In the genomic region with DNA sequence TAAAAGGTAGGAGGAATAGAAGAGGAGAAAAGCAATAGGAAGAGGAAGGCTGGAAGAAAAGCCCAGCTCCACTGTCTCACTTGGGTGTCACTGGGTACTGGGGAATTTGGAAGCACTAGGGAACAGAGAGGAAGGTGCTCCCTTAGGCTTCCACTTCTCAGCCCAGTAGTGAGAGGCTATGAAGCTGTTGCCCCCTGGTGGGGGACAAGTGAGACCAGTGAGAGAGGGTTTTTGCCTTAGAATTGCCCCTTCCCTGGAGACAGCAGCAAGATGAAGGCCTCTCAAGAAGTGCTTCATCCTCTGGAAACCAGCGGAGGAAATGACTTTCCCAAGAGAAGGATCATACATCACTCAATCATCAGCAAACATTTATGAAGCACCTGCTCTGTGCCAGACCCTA, we compare ENCODE assay signal across 22 cellular contexts. TPM values are rescaled to one million over a fixed set of nuclear protein-coding genes. Genes with fewer than 3 reads are reported as not detected.
A peak's percentile ranks its signal among the peaks of the same experiment; 100 is the strongest.
DNase-seq lines count a peak whose midpoint lies in the region; ATAC-seq, FAIRE-seq and TF ChIP-seq lines count a peak whose summit lies in the region.
"Had no signal": no experiment of that assay in that cellular context is flagged by ENCODE, and none has a peak within 500 bp of the region (broad histone marks: within the 10 kb centered on the region; RNA-seq: fewer than 3 reads in every experiment).

No MANE protein-coding gene starts in this region.

- no TSS peak for BruUV-seq in OCI-LY7 (replicated peaks; lab: Mats Ljungman, UMichigan)

- intact Hi-C loops in OCI-LY7 (cut with micrococcal nuclease; ENCODE audit: unreplicated experiment): no loop called here

- POLR2A ChIA-PET in OCI-LY7 (lab: Charles Lee): no interaction called here
- POLR2A ChIA-PET in activated CD4-positive, alpha-beta memory T cell treated with anti-CD3 and anti-CD28 coated beads, Interleukin-2, amount 10 ng/mL, durations not matched to agents 7 days and 5 days (lab: Charles Lee): no interaction called here

- no peak overlapping the region for H3K4me3 ChIP-seq in BE2C (ENCODE audit: low read depth, low read length)
- no peak overlapping the region for H3K4me3 ChIP-seq in GM23338
- H3K4me3 ChIP-seq in OCI-LY7 (ENCODE audit: low read depth, low read length, poor library complexity, severe bottlenecking): no peak overlapping the region
- H3K4me3 ChIP-seq in epithelial cell of proximal tubule (ENCODE audit: low read depth, low read length): no peak overlapping the region
- H3K4me3 ChIP-seq: colonic mucosa, lung, skin epidermis had no signal

- TF ChIP-seq CTCF in BE2C (IDR thresholded peaks at IDR 0.05; ENCODE audit: low read depth, low read length): peak; percentile 46
- peak; percentile 64 to 76 for TF ChIP-seq CTCF in GM23338 (conservative IDR thresholded peaks at IDR 0.05; ENCODE audit: low read depth in 2 of 2)
- peak; percentile 44 for TF ChIP-seq CTCF in OCI-LY7 (conservative IDR thresholded peaks at IDR 0.05; ENCODE audit: low read length)
- peak; percentile 14 for TF ChIP-seq CTCF in epithelial cell of proximal tubule (conservative IDR thresholded peaks at IDR 0.05; ENCODE audit: low read depth, low read length)

- DNase-seq in BE2C (peak; percentile 20), GM23338 (ENCODE audit: low spot score) (peak; percentile 81), OCI-LY7 (ENCODE audit: low spot score) (peak; percentile 22), epithelial cell of proximal tubule (ENCODE audit: low read depth) (no peak), GM12891 (ENCODE audit: insufficient read length, low spot score) (no peak), COR-L47 (lab: John Stamatoyannopoulos, UW) (no peak)
- DNase-seq in activated CD4-positive, alpha-beta memory T cell treated with anti-CD3 and anti-CD28 coated beads, Interleukin-2, amount 10 ng/mL, durations not matched to agents 7 days and 5 days: no peak
- DNase-seq: activated CD4-positive, alpha-beta T cell treated with anti-CD3 and anti-CD28 coated beads, Interleukin-2, amount 50 U/mL, for 4 hours; activated naive CD4-positive, alpha-beta T cell treated with anti-CD3 and anti-CD28 coated beads for 36 hours; colonic mucosa; glutamatergic neuron; naive thymus-derived CD4-positive, alpha-beta T cell; NCI-H2081; NCI-H526 treated with DMSO at 0.1 percent for 48 hours had no signal

- H4K20me1 ChIP-seq in GM23338 (replicated peaks; ENCODE audit: insufficient read depth) (peaks cover 3% of the 10 kb centered on the region; the same call in 1 of the 2 replicates), OCI-LY7 (ENCODE audit: insufficient read depth, low read length) (no peaks in the 10 kb centered on the region)

- H3K27me3 ChIP-seq in BE2C (no peaks in the 10 kb centered on the region), GM23338 (ENCODE audit: insufficient read depth) (no peaks in the 10 kb centered on the region)
- H3K27me3 ChIP-seq: colonic mucosa had no signal

- TF ChIP-seq POLR2A in GM12891 (IDR thresholded peaks at IDR 0.05; ENCODE audit: low read depth, low read length): no peak

- H3K4me1 Mint-ChIP-seq in GM23338: peaks cover 11% of the 10 kb centered on the region
- peaks cover 20% of the 10 kb centered on the region for H3K4me1 Mint-ChIP-seq in activated CD4-positive, alpha-beta memory T cell treated with anti-CD3 and anti-CD28 coated beads, Interleukin-2, amount 10 ng/mL, durations not matched to agents 7 days and 5 days

- H3K27me3 Mint-ChIP-seq in GM23338 (ENCODE audit: insufficient read depth, low read depth, poor library complexity): peaks cover 17% of the 10 kb centered on the region
- H3K27me3 Mint-ChIP-seq in activated CD4-positive, alpha-beta memory T cell treated with anti-CD3 and anti-CD28 coated beads, Interleukin-2, amount 10 ng/mL, durations not matched to agents 7 days and 5 days: no peaks in the 10 kb centered on the region

- H3K36me3 ChIP-seq in BE2C (peaks cover 13% of the 10 kb centered on the region), GM23338 (ENCODE audit: insufficient read depth) (peaks cover 17% of the 10 kb centered on the region), OCI-LY7 (ENCODE audit: insufficient read depth, low read length) (peaks cover 5% of the 10 kb centered on the region; the same call in 1 of the 2 replicates)
- H3K36me3 ChIP-seq: colonic mucosa had no signal

- no peak overlapping the region; the same call in 2 of the 3 replicates for H3K4me3 Mint-ChIP-seq in GM23338
- no peak overlapping the region for H3K4me3 Mint-ChIP-seq in activated CD4-positive, alpha-beta memory T cell treated with anti-CD3 and anti-CD28 coated beads, Interleukin-2, amount 10 ng/mL, durations not matched to agents 7 days and 5 days
- H3K4me3 Mint-ChIP-seq: activated naive CD4-positive, alpha-beta T cell treated with anti-CD3 and anti-CD28 coated beads for 36 hours had no signal

- H3K36me3 Mint-ChIP-seq in GM23338 (ENCODE audit: low read depth): peaks cover 84% of the 10 kb centered on the region
- H3K36me3 Mint-ChIP-seq in activated CD4-positive, alpha-beta memory T cell treated with anti-CD3 and anti-CD28 coated beads, Interleukin-2, amount 10 ng/mL, durations not matched to agents 7 days and 5 days (ENCODE audit: low read depth): peaks cover 60% of the 10 kb centered on the region

- ATAC-seq in GM23338 (0 out of 3 replicates have a peak, but pooled peaks have one; percentile 1), HG03521 (IDR thresholded peaks at IDR 0.05; ENCODE audit: unreplicated experiment) (no peak)
- ATAC-seq: naive thymus-derived CD4-positive, alpha-beta T cell had no signal

- H3K9me2 ChIP-seq in GM23338 (ENCODE audit: insufficient read depth) (peaks cover 2% of the 10 kb centered on the region; the same call in 1 of the 2 replicates), OCI-LY7 (ENCODE audit: insufficient read depth, low read length) (no peaks in the 10 kb centered on the region)

- peaks cover 84% of the 10 kb centered on the region for H3K9me3 Mint-ChIP-seq in GM23338
- H3K9me3 Mint-ChIP-seq in activated CD4-positive, alpha-beta memory T cell treated with anti-CD3 and anti-CD28 coated beads, Interleukin-2, amount 10 ng/mL, durations not matched to agents 7 days and 5 days: peaks cover 57% of the 10 kb centered on the region

- H3K79me2 ChIP-seq in GM23338 (replicated peaks; ENCODE audit: insufficient read depth) (peaks cover 33% of the 10 kb centered on the region), OCI-LY7 (ENCODE audit: insufficient read depth, low read depth, low read length) (no peaks in the 10 kb centered on the region)

- H3K4me2 ChIP-seq in GM23338 (no peak overlapping the region), OCI-LY7 (ENCODE audit: low read length) (no peak overlapping the region)

- FAIRE-seq in GM12891 (lab: Jason Lieb, UNC): no peak
- FAIRE-seq: astrocyte, H54, RCC 7860 had no signal

- H3F3A ChIP-seq in GM23338 (replicated peaks; ENCODE audit: low read depth): peaks cover 15% of the 10 kb centered on the region

- H3K9me3 ChIP-seq in BE2C (no peaks in the 10 kb centered on the region), OCI-LY7 (ENCODE audit: low read length) (peaks cover 7% of the 10 kb centered on the region; the same call in 1 of the 2 replicates)

- H3K27ac Mint-ChIP-seq in GM23338: no peak overlapping the region
- H3K27ac Mint-ChIP-seq in activated CD4-positive, alpha-beta memory T cell treated with anti-CD3 and anti-CD28 coated beads, Interleukin-2, amount 10 ng/mL, durations not matched to agents 7 days and 5 days: no peak overlapping the region
- H3K27ac Mint-ChIP-seq: activated naive CD4-positive, alpha-beta T cell treated with anti-CD3 and anti-CD28 coated beads for 36 hours had no signal

- CTCF ChIA-PET in OCI-LY7 (lab: Charles Lee; ENCODE audit: unreplicated experiment): interaction anchor here (0.7 kb wide), 1 partner anchor 874 kb away, joined by 3 read pairs; no protein-coding TSS in a partner anchor
- CTCF ChIA-PET in activated CD4-positive, alpha-beta memory T cell treated with anti-CD3 and anti-CD28 coated beads, Interleukin-2, amount 10 ng/mL, durations not matched to agents 7 days and 5 days (lab: Charles Lee): no interaction called here

- H2AFZ ChIP-seq in GM23338: no peak overlapping the region
- H2AFZ ChIP-seq in OCI-LY7 (ENCODE audit: low read length): no peak overlapping the region

- H3K27ac ChIP-seq in GM23338 (ENCODE audit: low read depth): no peak overlapping the region
- no peak overlapping the region for H3K27ac ChIP-seq in OCI-LY7 (ENCODE audit: low read depth, low read length, poor library complexity, severe bottlenecking)
- H3K27ac ChIP-seq: colonic mucosa, skin epidermis had no signal

- H3K4me1 ChIP-seq in BE2C (no peaks in the 10 kb centered on the region), GM23338 (ENCODE audit: insufficient read depth) (peaks cover 5% of the 10 kb centered on the region; the same call in 1 of the 2 replicates), OCI-LY7 (ENCODE audit: insufficient read depth, low read length, poor library complexity, severe bottlenecking) (peaks cover 7% of the 10 kb centered on the region)
- H3K4me1 ChIP-seq: colonic mucosa had no signal

RNA-seq across cellular contexts. Expression of a gene that starts 4.7 kb away (rescaled TPM):
- polyA plus RNA-seq in BE2C (2012; ENCODE audit: insufficient read depth, insufficient read length, low read depth): 8.2 TPM
- 54.4 and 55.6 TPM in 2 replicates for total RNA-seq in GM23338 (2014; rRNA removed; shearing (Covaris generic))
- polyA plus RNA-seq in GM23338 (2016; fragmentation: Nextera tagmentation; extraction: Ambion mirVana): 11.4 and 13.6 TPM in 2 replicates
- 1.3 and 2.1 TPM in 2 replicates for total RNA-seq in OCI-LY7 (2014; rRNA removed; shearing (Covaris generic))
- total RNA-seq in OCI-LY7 (2022) (3.2 and 4.3 TPM in 2 replicates), epithelial cell of proximal tubule (6.2 and 23.6 TPM in 2 replicates)
- 5.6 TPM for polyA plus RNA-seq in GM12891 (2012; ENCODE audit: low read depth, missing spikeins)
- 1 to 10 TPM; 9.6 to 9.7 TPM for total RNA-seq in activated CD4-positive, alpha-beta memory T cell treated with anti-CD3 and anti-CD28 coated beads, Interleukin-2, amount 10 ng/mL, durations not matched to agents 7 days and 5 days

RNA-seq across cellular contexts. Expression of a gene that starts 26.5 kb away (rescaled TPM):
- polyA plus RNA-seq in BE2C (2012; ENCODE audit: insufficient read depth, insufficient read length, low read depth): 0.94 TPM
- 0.93 and 1.5 TPM in 2 replicates for total RNA-seq in GM23338 (2014; rRNA removed; shearing (Covaris generic))
- polyA plus RNA-seq in GM23338 (2016; fragmentation: Nextera tagmentation; extraction: Ambion mirVana): 3.9 and 4.9 TPM in 2 replicates
- not detected in 2 replicates for total RNA-seq in OCI-LY7 (2014; rRNA removed; shearing (Covaris generic))
- total RNA-seq in OCI-LY7 (2022): not detected in 2 replicates
- total RNA-seq in epithelial cell of proximal tubule: 0.22 and 0.69 TPM in 2 replicates
- not detected for polyA plus RNA-seq in GM12891 (2012; ENCODE audit: low read depth, missing spikeins)
- total RNA-seq in activated CD4-positive, alpha-beta memory T cell treated with anti-CD3 and anti-CD28 coated beads, Interleukin-2, amount 10 ng/mL, durations not matched to agents 7 days and 5 days: not detected
- total RNA-seq: activated naive CD4-positive, alpha-beta T cell treated with anti-CD3 and anti-CD28 coated beads for 36 hours; astrocyte; colonic mucosa; HT1080; naive thymus-derived CD4-positive, alpha-beta T cell had no signal
- polyA plus RNA-seq: naive thymus-derived CD4-positive, alpha-beta T cell had no signal

RNA-seq across cellular contexts. Expression of a gene that starts 33.0 kb away (rescaled TPM):
- polyA plus RNA-seq in BE2C (2012; ENCODE audit: insufficient read depth, insufficient read length, low read depth): 0.65 TPM
- not detected in 2 replicates for total RNA-seq in GM23338 (2014; rRNA removed; shearing (Covaris generic))
- 0.66 and 1.0 TPM in 2 replicates for polyA plus RNA-seq in GM23338 (2016; fragmentation: Nextera tagmentation; extraction: Ambion mirVana)
- total RNA-seq in OCI-LY7 (2014; rRNA removed; shearing (Covaris generic)): not detected in 2 replicates
- not detected in 2 replicates for total RNA-seq in OCI-LY7 (2022)
- not detected in 2 replicates for total RNA-seq in epithelial cell of proximal tubule
- 0.31 TPM for polyA plus RNA-seq in GM12891 (2012; ENCODE audit: low read depth, missing spikeins)
- total RNA-seq in activated CD4-positive, alpha-beta memory T cell treated with anti-CD3 and anti-CD28 coated beads, Interleukin-2, amount 10 ng/mL, durations not matched to agents 7 days and 5 days: under 1 TPM in 1 of 2 experiments, not detected in 1; 0.40 TPM
- total RNA-seq: HT1080, M059J had no signal
- polyA plus RNA-seq: naive thymus-derived CD4-positive, alpha-beta T cell had no signal

RNA-seq across cellular contexts. Expression of a gene that starts 51.8 kb away (rescaled TPM):
- 2.7 TPM for polyA plus RNA-seq in BE2C (2012; ENCODE audit: insufficient read depth, insufficient read length, low read depth)
- total RNA-seq in GM23338 (2014; rRNA removed; shearing (Covaris generic)): 9.8 and 10.3 TPM in 2 replicates
- polyA plus RNA-seq in GM23338 (2016; fragmentation: Nextera tagmentation; extraction: Ambion mirVana): 2.8 and 4.8 TPM in 2 replicates
- total RNA-seq in OCI-LY7 (2014; rRNA removed; shearing (Covaris generic)): not detected in 2 replicates
- total RNA-seq in OCI-LY7 (2022): not detected in 2 replicates
- 1.7 and 3.5 TPM in 2 replicates for total RNA-seq in epithelial cell of proximal tubule
- polyA plus RNA-seq in GM12891 (2012; ENCODE audit: low read depth, missing spikeins): 0.13 TPM
- not detected for total RNA-seq in activated CD4-positive, alpha-beta memory T cell treated with anti-CD3 and anti-CD28 coated beads, Interleukin-2, amount 10 ng/mL, durations not matched to agents 7 days and 5 days
- total RNA-seq: HT1080 had no signal

RNA-seq across cellular contexts. Expression of a gene that starts 59.8 kb away (rescaled TPM):
- polyA plus RNA-seq in BE2C (2012; ENCODE audit: insufficient read depth, insufficient read length, low read depth): 3.6 TPM
- total RNA-seq in GM23338 (2014; rRNA removed; shearing (Covaris generic)): 16.2 and 20.4 TPM in 2 replicates
- 5.8 and 8.8 TPM in 2 replicates for polyA plus RNA-seq in GM23338 (2016; fragmentation: Nextera tagmentation; extraction: Ambion mirVana)
- 4.6 and 5.7 TPM in 2 replicates for total RNA-seq in OCI-LY7 (2014; rRNA removed; shearing (Covaris generic))
- total RNA-seq in OCI-LY7 (2022) (9.0 and 13.6 TPM in 2 replicates), epithelial cell of proximal tubule (1.5 and 2.9 TPM in 2 replicates)
- 8.5 TPM for polyA plus RNA-seq in GM12891 (2012; ENCODE audit: low read depth, missing spikeins)
- 1 to 10 TPM; 5.8 to 6.1 TPM for total RNA-seq in activated CD4-positive, alpha-beta memory T cell treated with anti-CD3 and anti-CD28 coated beads, Interleukin-2, amount 10 ng/mL, durations not matched to agents 7 days and 5 days

Comparison
In these comparisons a context has a peak if more than half of its experiments do, and no peak if none do; other contexts are left out.
1. DNase-seq: peak in BE2C (single experiment), GM23338 (single experiment) and OCI-LY7 (single experiment); none in epithelial cell of proximal tubule (single experiment), GM12891 (single experiment), COR-L47 (single experiment) and activated CD4-positive, alpha-beta memory T cell treated with anti-CD3 and anti-CD28 coated beads, Interleukin-2, amount 10 ng/mL, durations not matched to agents 7 days and 5 days (single experiment).
2. CTCF ChIP-seq: peak in every context shown above with its lines; median percentile 70 in GM23338; 46 in BE2C; 44 in OCI-LY7; 14 in epithelial cell of proximal tubule.